ENCODE assay signal across 18 cellular contexts in the genomic region with DNA sequence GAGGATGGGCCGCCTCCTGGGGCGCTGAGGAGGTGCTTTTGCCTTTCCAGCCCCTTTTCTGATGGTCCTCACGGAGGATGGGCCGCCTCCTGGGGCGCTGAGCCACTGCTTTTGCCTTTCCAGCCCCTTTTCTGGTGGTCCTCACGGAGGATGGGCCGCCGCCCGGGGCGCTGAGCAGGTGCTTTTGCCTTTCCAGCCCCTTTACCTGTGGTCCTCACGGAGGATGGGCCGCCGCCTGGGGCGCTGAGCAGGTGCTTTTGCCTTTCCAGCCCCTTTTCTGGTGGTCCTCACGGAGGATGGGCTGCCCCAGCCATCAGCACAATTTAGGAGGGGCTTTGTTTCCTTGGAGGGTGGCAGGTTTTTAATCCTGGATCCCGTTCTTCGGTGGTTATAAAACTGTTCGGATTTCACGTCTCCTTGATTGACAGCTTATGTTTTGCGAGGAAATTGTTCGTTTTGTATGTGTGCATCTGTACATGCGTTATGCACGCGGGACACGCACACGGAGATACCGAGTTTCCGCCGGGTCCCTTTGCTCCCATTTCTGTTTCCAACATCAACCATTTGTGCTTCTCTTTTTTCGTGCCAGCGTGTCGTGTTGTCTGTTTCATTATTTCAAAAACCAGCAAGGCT.
"Had no signal": no experiment of that assay in that cellular context is flagged by ENCODE, and none has a peak within 500 bp of the region (broad histone marks: within the 10 kb centered on the region; RNA-seq: fewer than 3 reads in every experiment).

No MANE protein-coding gene starts in this region.

- H3K27me3 ChIP-seq: uterus had no signal

- DNase-seq: effector memory CD4-positive, alpha-beta T cell; esophagus squamous epithelium; foreskin fibroblast; glutamatergic neuron; left lung; lower lobe of right lung; midbrain; naive B cell; stimulated activated CD4-positive, alpha-beta T cell treated with anti-CD3 and anti-CD28 coated beads, Interleukin-2, amount 100 ng/mL, for 24 hours; stimulated activated naive CD4-positive, alpha-beta T cell; stomach; trophoblast cell; uterus had no signal

- H3K9ac ChIP-seq: parathyroid adenoma had no signal

- H3K4me1 Mint-ChIP-seq: memory B cell, nephron had no signal

- H3K4me3 Mint-ChIP-seq: memory B cell, naive B cell, nephron had no signal

- H3K27ac ChIP-seq: esophagus squamous epithelium, gastroesophageal sphincter, left lung, lower lobe of right lung, parathyroid adenoma, skin epidermis, stomach, uterus had no signal

- H3K9me3 ChIP-seq: esophagus squamous epithelium, gastroesophageal sphincter, left lung, lower lobe of right lung, stomach, uterus had no signal

- H3K4me1 ChIP-seq: esophagus squamous epithelium, gastroesophageal sphincter, left lung, lower lobe of right lung, parathyroid adenoma, uterus had no signal

- H3K36me3 Mint-ChIP-seq: memory B cell, naive B cell had no signal

- H3K27ac Mint-ChIP-seq: memory B cell, nephron had no signal

- H3K4me3 ChIP-seq: esophagus squamous epithelium, gastroesophageal sphincter, left lung, lower lobe of right lung, skin epidermis, stomach, uterus had no signal

- H3K36me3 ChIP-seq: esophagus squamous epithelium, gastroesophageal sphincter, left lung, lower lobe of right lung, stomach, uterus had no signal

- H3K9me3 Mint-ChIP-seq: memory B cell had no signal
